ENCODE assay signal across 8 cellular contexts in the genomic region with DNA sequence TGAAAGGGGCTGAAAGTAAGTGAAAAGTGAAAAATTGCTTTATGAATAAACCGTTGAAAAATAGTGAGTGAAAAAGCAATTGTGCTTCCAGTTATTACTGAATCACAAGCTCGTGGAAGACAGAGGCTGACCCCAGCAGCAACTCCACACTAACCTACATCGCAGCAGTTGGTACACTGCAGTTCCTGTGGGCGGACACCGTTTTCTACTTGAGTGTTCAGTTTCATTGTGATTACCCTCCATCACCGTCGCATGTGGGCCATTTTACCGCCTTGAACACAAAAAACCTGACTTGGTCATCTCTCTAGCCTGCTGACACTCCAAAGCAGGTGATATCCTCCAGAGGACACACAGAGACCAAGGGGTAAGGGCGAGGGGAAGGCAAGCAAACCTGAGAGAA. TPM values are rescaled to one million over a fixed set of nuclear protein-coding genes. Genes with fewer than 3 reads are reported as not detected.
DNase-seq lines count a peak whose midpoint lies in the region; ATAC-seq and TF ChIP-seq lines count a peak whose summit lies in the region.

No MANE protein-coding gene starts in this region.

- peak overlapping the region; percentile 34 to 87 (median 76) for H3K4me3 Mint-ChIP-seq in IgD-negative memory B cell

- no peaks in the 10 kb centered on the region for H3K9me3 Mint-ChIP-seq in IgD-negative memory B cell

- H3K36me3 ChIP-seq in effector memory CD4-positive, alpha-beta T cell (ENCODE audit: control insufficient read depth, insufficient read depth, low read length) = no peaks in the 10 kb centered on the region
- no peaks in the 10 kb centered on the region for H3K36me3 ChIP-seq in testis (ENCODE audit: low read depth, missing control alignments)

- 79 to 94% methylated on average over 9 of the region's 9 CpGs for WGBS in testis, 2 donors

- peaks cover 60% of the 10 kb centered on the region for H3K4me1 ChIP-seq in effector memory CD4-positive, alpha-beta T cell (ENCODE audit: control insufficient read depth, insufficient read depth, low read length, poor library complexity, severe bottlenecking)
- no peaks in the 10 kb centered on the region for H3K4me1 ChIP-seq in testis

- peak in 1 of 3 donors; percentile 22 for DNase-seq in effector memory CD4-positive, alpha-beta T cell
- DNase-seq in foreskin melanocyte (no peak), NCI-H524 (lab: John Stamatoyannopoulos, UW) (no peak), erythroblast (lab: John Stamatoyannopoulos, UW) (no peak), testis (no peak)

- TF ChIP-seq CTCF in testis (IDR thresholded peaks at IDR 0.05) = no peak

- peak overlapping the region; percentile 2 for H3K4me3 ChIP-seq in effector memory CD4-positive, alpha-beta T cell (ENCODE audit: insufficient read depth, low read depth, low read length, poor library complexity, severe bottlenecking)
- no peak overlapping the region for H3K4me3 ChIP-seq in testis

- peaks cover 30 to 53% (median 36%) of the 10 kb centered on the region in 3 donors for H3K4me1 Mint-ChIP-seq in IgD-negative memory B cell

- no peaks in the 10 kb centered on the region for H3K27me3 ChIP-seq in effector memory CD4-positive, alpha-beta T cell (replicated peaks; ENCODE audit: control insufficient read depth, insufficient read depth, low read length, poor library complexity, severe bottlenecking)
- no peaks in the 10 kb centered on the region for H3K27me3 ChIP-seq in testis

- no peaks in the 10 kb centered on the region for H3K9me3 ChIP-seq in effector memory CD4-positive, alpha-beta T cell (ENCODE audit: control insufficient read depth, low read length)
- H3K9me3 ChIP-seq in testis = no peaks in the 10 kb centered on the region

- H3K27ac Mint-ChIP-seq in IgD-negative memory B cell = peak overlapping the region in 2 of 3 donors; percentile 31 to 67

- peaks cover 2% of the 10 kb centered on the region for H3K36me3 Mint-ChIP-seq in IgD-negative memory B cell

- no peak overlapping the region for H3K27ac ChIP-seq in effector memory CD4-positive, alpha-beta T cell (ENCODE audit: insufficient read depth, low read length, poor library complexity, severe bottlenecking)
- no peak overlapping the region for H3K27ac ChIP-seq in testis

- peaks cover 2% of the 10 kb centered on the region for H3K27me3 Mint-ChIP-seq in IgD-negative memory B cell

- intact Hi-C loops in testis (cut with DNase I; ENCODE audit: low total_unique reads) = no loop called here

- peak; percentile 78 for ATAC-seq in GM18502 (IDR thresholded peaks at IDR 0.05; ENCODE audit: poor library complexity, unreplicated experiment)
- ATAC-seq in GM21619 (IDR thresholded peaks at IDR 0.05; ENCODE audit: unreplicated experiment) = peak; percentile 85

- TF ChIP-seq POLR2A in erythroblast (IDR thresholded peaks at IDR 0.05; ENCODE audit: low read length) (no peak), testis (IDR thresholded peaks at IDR 0.05) (no peak)

RNA-seq across cellular contexts. Expression of a gene that starts 28.4 kb away (rescaled TPM):
- 11.0 TPM for polyA plus RNA-seq in IgD-negative memory B cell
- 1 to 10 TPM; 3.5 to 4.1 TPM for total RNA-seq in testis
- 3.3 TPM for polyA plus RNA-seq in testis (ENCODE audit: insufficient read depth, low read depth, low replicate concordance)
